ENCODE assay signal across 8 cellular contexts in genomic region chr11:6298605-6299004, GRCh38. TPM values are rescaled to one million over a fixed set of nuclear protein-coding genes. Genes with fewer than 3 reads are reported as not detected.
DNase-seq lines count a peak whose midpoint lies in the region; ATAC-seq and TF ChIP-seq lines count a peak whose summit lies in the region.

No MANE protein-coding gene starts in this region.

- H3K27me3 ChIP-seq in SJSA1 (replicated peaks), result no peaks in the 10 kb centered on the region

- H3K36me3 ChIP-seq in SJSA1, result no peaks in the 10 kb centered on the region

- no peaks in the 10 kb centered on the region for H3K9me3 Mint-ChIP-seq in stimulated activated effector memory CD8-positive, alpha-beta T cell treated with anti-CD3 and anti-CD28 coated beads, Interleukin-12 subunit alpha, Interleukin-12 subunit beta, amount 100 ng/mL, for 72 hours

- H3K4me1 ChIP-seq in SJSA1 (replicated peaks), result peaks cover 10% of the 10 kb centered on the region

- TF ChIP-seq CTCF in fibroblast of the aortic adventitia (IDR thresholded peaks at IDR 0.05; ENCODE audit: insufficient read depth, low read length), result peak; percentile 72

- no peaks in the 10 kb centered on the region for H3K9me3 ChIP-seq in SJSA1 (replicated peaks)

- H3K27ac Mint-ChIP-seq in stimulated activated effector memory CD8-positive, alpha-beta T cell treated with anti-CD3 and anti-CD28 coated beads, Interleukin-12 subunit alpha, Interleukin-12 subunit beta, amount 100 ng/mL, for 72 hours, result no peak overlapping the region

- H3K4me1 Mint-ChIP-seq in stimulated activated effector memory CD8-positive, alpha-beta T cell treated with anti-CD3 and anti-CD28 coated beads, Interleukin-12 subunit alpha, Interleukin-12 subunit beta, amount 100 ng/mL, for 72 hours, result no peaks in the 10 kb centered on the region

- no peak overlapping the region for H3K4me3 ChIP-seq in SJSA1
- H3K4me3 ChIP-seq in fibroblast of the aortic adventitia (ENCODE audit: low read depth, low read length), result no peak overlapping the region

- DNase-seq in stimulated activated CD4-positive, alpha-beta T cell treated with anti-CD3 and anti-CD28 coated beads, Interleukin-1b, Interleukin-23, amount 100 ng/mL, for 48 hours, result peak; percentile 17
- DNase-seq in stimulated activated CD4-positive, alpha-beta T cell treated with anti-CD3 and anti-CD28 coated beads, Interleukin-12 subunit alpha, Interleukin-12 subunit beta, amount 100 ng/mL, for 4 hours, result no peak
- DNase-seq in SJSA1 (ENCODE audit: low read depth in 1 of 2, low spot score in 2 of 2) (peak; percentile 4 to 42), fibroblast of the aortic adventitia (ENCODE audit: low read depth) (peak; percentile 25), NCI-H2227 (lab: John Stamatoyannopoulos, UW; ENCODE audit: unreplicated experiment) (no peak)
- DNase-seq in stimulated activated effector memory CD8-positive, alpha-beta T cell treated with anti-CD3 and anti-CD28 coated beads, Interleukin-12 subunit alpha, Interleukin-12 subunit beta, amount 100 ng/mL, for 72 hours (ENCODE audit: low spot score in 2 of 2), result no peak

- H3K27ac ChIP-seq in SJSA1, result no peak overlapping the region

- ATAC-seq in HG03439 (IDR thresholded peaks at IDR 0.05; ENCODE audit: unreplicated experiment) (peak; percentile 83), HG03469 (IDR thresholded peaks at IDR 0.05; ENCODE audit: unreplicated experiment) (no peak)
- ATAC-seq in stimulated activated effector memory CD8-positive, alpha-beta T cell treated with anti-CD3 and anti-CD28 coated beads, Interleukin-12 subunit alpha, Interleukin-12 subunit beta, amount 100 ng/mL, for 72 hours, result peak; percentile 79

- no peak overlapping the region for H3K4me3 Mint-ChIP-seq in stimulated activated effector memory CD8-positive, alpha-beta T cell treated with anti-CD3 and anti-CD28 coated beads, Interleukin-12 subunit alpha, Interleukin-12 subunit beta, amount 100 ng/mL, for 72 hours

- H3K36me3 Mint-ChIP-seq in stimulated activated effector memory CD8-positive, alpha-beta T cell treated with anti-CD3 and anti-CD28 coated beads, Interleukin-12 subunit alpha, Interleukin-12 subunit beta, amount 100 ng/mL, for 72 hours, result no peaks in the 10 kb centered on the region

RNA-seq across cellular contexts. Expression of gene CAVIN3, which starts 21.7 kb away (rescaled TPM):
- 174 and 307 TPM in 2 replicates for total RNA-seq in SJSA1 (2014; rRNA removed; shearing (Covaris generic))
- 323 and 888 TPM in 2 replicates for total RNA-seq in fibroblast of the aortic adventitia (ENCODE audit: low replicate concordance)

RNA-seq across cellular contexts. Expression of gene CCKBR, which starts 39.0 kb away (rescaled TPM):
- not detected in 2 replicates for total RNA-seq in SJSA1 (2014; rRNA removed; shearing (Covaris generic))
- not detected in 2 replicates for total RNA-seq in fibroblast of the aortic adventitia (ENCODE audit: low replicate concordance)

RNA-seq across cellular contexts. Expression of gene CNGA4, which starts 59.7 kb away (rescaled TPM):
- total RNA-seq in SJSA1 (2014; rRNA removed; shearing (Covaris generic)), result not detected in 2 replicates
- not detected in 2 replicates for total RNA-seq in fibroblast of the aortic adventitia (ENCODE audit: low replicate concordance)

Comparison
In these comparisons a context has a peak if more than half of its experiments do, and no peak if none do; other contexts are left out.
1. DNase-seq: peak in stimulated activated CD4-positive, alpha-beta T cell treated with anti-CD3 and anti-CD28 coated beads, Interleukin-1b, Interleukin-23, amount 100 ng/mL, for 48 hours (single experiment), SJSA1 (2 of 2) and fibroblast of the aortic adventitia (single experiment); none in stimulated activated CD4-positive, alpha-beta T cell treated with anti-CD3 and anti-CD28 coated beads, Interleukin-12 subunit alpha, Interleukin-12 subunit beta, amount 100 ng/mL, for 4 hours (single experiment), stimulated activated effector memory CD8-positive, alpha-beta T cell treated with anti-CD3 and anti-CD28 coated beads, Interleukin-12 subunit alpha, Interleukin-12 subunit beta, amount 100 ng/mL, for 72 hours (0 of 2) and NCI-H2227 (single experiment).